Comparison of ENCODE assay signal across 1 cellular context in the genomic region with DNA sequence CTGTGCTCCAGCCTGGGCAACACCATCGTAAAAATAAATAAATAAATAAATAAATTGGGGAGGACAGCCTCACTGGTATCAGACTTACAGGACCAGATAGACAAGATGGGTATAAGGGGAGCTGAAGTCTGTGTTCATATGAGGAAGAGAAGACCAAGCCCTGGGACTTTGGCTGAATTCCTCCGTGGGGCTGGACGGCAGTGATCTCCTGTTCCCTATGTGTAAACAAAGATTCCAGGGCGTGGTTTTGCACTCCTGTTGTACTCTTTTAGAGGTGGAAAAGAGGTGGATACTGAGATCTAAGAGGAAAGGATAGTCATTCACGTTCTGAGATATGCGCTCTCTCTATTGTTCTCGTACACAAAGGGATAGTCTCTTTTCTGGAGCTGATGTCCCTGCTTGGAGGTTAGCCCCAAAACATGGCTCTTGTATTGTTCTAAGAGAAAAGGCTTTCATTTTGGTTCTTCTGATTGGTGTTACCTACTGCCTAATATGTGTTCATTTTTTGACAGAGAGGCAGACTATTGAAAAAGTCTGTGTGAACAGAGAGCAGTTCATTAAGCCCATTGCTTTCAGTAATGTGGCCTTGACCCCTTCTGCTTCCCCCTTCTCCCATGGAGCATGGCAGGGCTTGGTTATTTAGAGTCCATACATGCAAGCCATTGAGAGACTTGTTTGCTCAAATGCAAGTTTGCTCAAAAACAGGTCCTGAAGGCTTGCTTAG.
A peak's percentile ranks its signal among the peaks of the same experiment; 100 is the strongest.
TF ChIP-seq lines count a peak whose summit lies in the region.

No MANE protein-coding gene starts in this region.

TF ChIP-seq in HepG2, 621 proteins besides CTCF, POLR2A, EP300 and RAD21 (continues in another document):
- peak; percentile 58; the same call in 1 of the 2 replicates for TF ChIP-seq ZNF605 (CRISPR knock-in tag; IDR thresholded peaks at IDR 0.05)
- TF ChIP-seq ZBTB7B (CRISPR knock-in tag; IDR thresholded peaks at IDR 0.05): no peak
- TF ChIP-seq TCF12 (IDR thresholded peaks at IDR 0.05): no peak
- TF ChIP-seq TCF12 (CRISPR knock-in tag; IDR thresholded peaks at IDR 0.05): no peak
- no peak for TF ChIP-seq ELF1 (CRISPR knock-in tag; IDR thresholded peaks at IDR 0.05)
- no peak for TF ChIP-seq FOXO1 (CRISPR knock-in tag; IDR thresholded peaks at IDR 0.05)
- TF ChIP-seq, protein P1, sequence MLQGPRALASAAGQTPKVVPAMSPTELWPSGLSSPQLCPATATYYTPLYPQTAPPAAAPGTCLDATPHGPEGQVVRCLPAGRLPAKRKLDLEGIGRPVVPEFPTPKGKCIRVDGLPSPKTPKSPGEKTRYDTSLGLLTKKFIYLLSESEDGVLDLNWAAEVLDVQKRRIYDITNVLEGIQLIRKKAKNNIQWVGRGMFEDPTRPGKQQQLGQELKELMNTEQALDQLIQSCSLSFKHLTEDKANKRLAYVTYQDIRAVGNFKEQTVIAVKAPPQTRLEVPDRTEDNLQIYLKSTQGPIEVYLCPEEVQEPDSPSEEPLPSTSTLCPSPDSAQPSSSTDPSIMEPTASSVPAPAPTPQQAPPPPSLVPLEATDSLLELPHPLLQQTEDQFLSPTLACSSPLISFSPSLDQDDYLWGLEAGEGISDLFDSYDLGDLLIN (CRISPR knock-in tag; IDR thresholded peaks at IDR 0.05; ENCODE audit: borderline replicate concordance): no peak
- no peak for TF ChIP-seq NFIC (IDR thresholded peaks at IDR 0.05; ENCODE audit: low read length)
- TF ChIP-seq ZNF629 (CRISPR knock-in tag; conservative IDR thresholded peaks at IDR 0.05): peak; percentile 16; the same call in 1 of the 2 replicates
- TF ChIP-seq CAMTA2 (CRISPR knock-in tag; IDR thresholded peaks at IDR 0.05; ENCODE audit: borderline replicate concordance): no peak
- no peak for TF ChIP-seq MTA1 (CRISPR knock-in tag; IDR thresholded peaks at IDR 0.05; ENCODE audit: borderline replicate concordance)
- TF ChIP-seq MIXL1 (CRISPR knock-in tag; IDR thresholded peaks at IDR 0.05): peak; percentile 61; the same call in 1 of the 2 replicates
- TF ChIP-seq ZNF616 (CRISPR knock-in tag; IDR thresholded peaks at IDR 0.05; ENCODE audit: low read depth): no peak
- no peak for TF ChIP-seq SMAD3 (CRISPR knock-in tag; IDR thresholded peaks at IDR 0.05)
- TF ChIP-seq ETV6 (CRISPR knock-in tag; conservative IDR thresholded peaks at IDR 0.05): no peak
- TF ChIP-seq HDAC1 (CRISPR knock-in tag; IDR thresholded peaks at IDR 0.05): no peak
- no peak for TF ChIP-seq SATB2 (CRISPR knock-in tag; IDR thresholded peaks at IDR 0.05)
- TF ChIP-seq ZNF883 (CRISPR knock-in tag; IDR thresholded peaks at IDR 0.05; ENCODE audit: not compliant biosample characterization): no peak
- TF ChIP-seq IRX3 (CRISPR knock-in tag; IDR thresholded peaks at IDR 0.05; ENCODE audit: borderline replicate concordance, low read depth): no peak
- TF ChIP-seq SALL1 (CRISPR knock-in tag; IDR thresholded peaks at IDR 0.05): peak; percentile 58; the same call in 1 of the 2 replicates
- peak; percentile 70; the same call in 1 of the 2 replicates for TF ChIP-seq FOXA3 (CRISPR knock-in tag; IDR thresholded peaks at IDR 0.05)
- 0 out of 2 replicates have a peak, but pooled peaks have one; percentile 38 for TF ChIP-seq SPEN (CRISPR knock-in tag; IDR thresholded peaks at IDR 0.05; ENCODE audit: low read depth)
- TF ChIP-seq, protein P2, sequence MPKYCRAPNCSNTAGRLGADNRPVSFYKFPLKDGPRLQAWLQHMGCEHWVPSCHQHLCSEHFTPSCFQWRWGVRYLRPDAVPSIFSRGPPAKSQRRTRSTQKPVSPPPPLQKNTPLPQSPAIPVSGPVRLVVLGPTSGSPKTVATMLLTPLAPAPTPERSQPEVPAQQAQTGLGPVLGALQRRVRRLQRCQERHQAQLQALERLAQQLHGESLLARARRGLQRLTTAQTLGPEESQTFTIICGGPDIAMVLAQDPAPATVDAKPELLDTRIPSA (CRISPR knock-in tag; IDR thresholded peaks at IDR 0.05; ENCODE audit: borderline replicate concordance): no peak
- TF ChIP-seq ZNF550 (CRISPR knock-in tag; IDR thresholded peaks at IDR 0.05; ENCODE audit: borderline replicate concordance): no peak
- no peak for TF ChIP-seq CCAR2 (optimal IDR thresholded peaks at IDR 0.05; ENCODE audit: low read depth, low read length)
- no peak for TF ChIP-seq THAP9 (CRISPR knock-in tag; IDR thresholded peaks at IDR 0.05; ENCODE audit: borderline replicate concordance)
- peak; percentile 41; the same call in 1 of the 2 replicates for TF ChIP-seq GATAD2A (CRISPR knock-in tag; IDR thresholded peaks at IDR 0.05)
- TF ChIP-seq MED13 (CRISPR knock-in tag; IDR thresholded peaks at IDR 0.05): no peak
- TF ChIP-seq, protein P3, sequence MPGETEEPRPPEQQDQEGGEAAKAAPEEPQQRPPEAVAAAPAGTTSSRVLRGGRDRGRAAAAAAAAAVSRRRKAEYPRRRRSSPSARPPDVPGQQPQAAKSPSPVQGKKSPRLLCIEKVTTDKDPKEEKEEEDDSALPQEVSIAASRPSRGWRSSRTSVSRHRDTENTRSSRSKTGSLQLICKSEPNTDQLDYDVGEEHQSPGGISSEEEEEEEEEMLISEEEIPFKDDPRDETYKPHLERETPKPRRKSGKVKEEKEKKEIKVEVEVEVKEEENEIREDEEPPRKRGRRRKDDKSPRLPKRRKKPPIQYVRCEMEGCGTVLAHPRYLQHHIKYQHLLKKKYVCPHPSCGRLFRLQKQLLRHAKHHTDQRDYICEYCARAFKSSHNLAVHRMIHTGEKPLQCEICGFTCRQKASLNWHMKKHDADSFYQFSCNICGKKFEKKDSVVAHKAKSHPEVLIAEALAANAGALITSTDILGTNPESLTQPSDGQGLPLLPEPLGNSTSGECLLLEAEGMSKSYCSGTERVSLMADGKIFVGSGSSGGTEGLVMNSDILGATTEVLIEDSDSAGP (CRISPR knock-in tag; IDR thresholded peaks at IDR 0.05; ENCODE audit: borderline replicate concordance): no peak
- no peak for TF ChIP-seq HIC2 (CRISPR knock-in tag; IDR thresholded peaks at IDR 0.05; ENCODE audit: low read depth)
- no peak for TF ChIP-seq AGO1 (IDR thresholded peaks at IDR 0.05; ENCODE audit: low read depth, low read length, poor library complexity, severe bottlenecking)
- TF ChIP-seq SMC3 (IDR thresholded peaks at IDR 0.05; ENCODE audit: low read length): no peak
- TF ChIP-seq HMGXB4 (CRISPR knock-in tag; IDR thresholded peaks at IDR 0.05; ENCODE audit: borderline replicate concordance in 1 of 2, low read depth in 1 of 2): no peak
- no peak for TF ChIP-seq SYNCRIP (IDR thresholded peaks at IDR 0.05; ENCODE audit: insufficient read depth, low read depth, low read length)
- TF ChIP-seq ZSCAN22 (CRISPR knock-in tag; IDR thresholded peaks at IDR 0.05): no peak
- TF ChIP-seq FOSL2 (CRISPR knock-in tag; IDR thresholded peaks at IDR 0.05): no peak
- TF ChIP-seq, protein P4, sequence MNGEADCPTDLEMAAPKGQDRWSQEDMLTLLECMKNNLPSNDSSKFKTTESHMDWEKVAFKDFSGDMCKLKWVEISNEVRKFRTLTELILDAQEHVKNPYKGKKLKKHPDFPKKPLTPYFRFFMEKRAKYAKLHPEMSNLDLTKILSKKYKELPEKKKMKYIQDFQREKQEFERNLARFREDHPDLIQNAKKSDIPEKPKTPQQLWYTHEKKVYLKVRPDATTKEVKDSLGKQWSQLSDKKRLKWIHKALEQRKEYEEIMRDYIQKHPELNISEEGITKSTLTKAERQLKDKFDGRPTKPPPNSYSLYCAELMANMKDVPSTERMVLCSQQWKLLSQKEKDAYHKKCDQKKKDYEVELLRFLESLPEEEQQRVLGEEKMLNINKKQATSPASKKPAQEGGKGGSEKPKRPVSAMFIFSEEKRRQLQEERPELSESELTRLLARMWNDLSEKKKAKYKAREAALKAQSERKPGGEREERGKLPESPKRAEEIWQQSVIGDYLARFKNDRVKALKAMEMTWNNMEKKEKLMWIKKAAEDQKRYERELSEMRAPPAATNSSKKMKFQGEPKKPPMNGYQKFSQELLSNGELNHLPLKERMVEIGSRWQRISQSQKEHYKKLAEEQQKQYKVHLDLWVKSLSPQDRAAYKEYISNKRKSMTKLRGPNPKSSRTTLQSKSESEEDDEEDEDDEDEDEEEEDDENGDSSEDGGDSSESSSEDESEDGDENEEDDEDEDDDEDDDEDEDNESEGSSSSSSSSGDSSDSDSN (CRISPR knock-in tag; IDR thresholded peaks at IDR 0.05): no peak
- no peak for TF ChIP-seq ZBTB21 (CRISPR knock-in tag; IDR thresholded peaks at IDR 0.05)
- TF ChIP-seq SOX13 (IDR thresholded peaks at IDR 0.05): no peak
- TF ChIP-seq SOX13 (CRISPR knock-in tag; conservative IDR thresholded peaks at IDR 0.05 in 1 of 2, IDR thresholded peaks at IDR 0.05 in 1 of 2): no peak
- TF ChIP-seq SP1 (IDR thresholded peaks at IDR 0.05): no peak
- TF ChIP-seq SP1 (CRISPR knock-in tag; IDR thresholded peaks at IDR 0.05): no peak
- no peak for TF ChIP-seq BCL3 (CRISPR knock-in tag; IDR thresholded peaks at IDR 0.05)
- no peak for TF ChIP-seq CREBL2 (CRISPR knock-in tag; IDR thresholded peaks at IDR 0.05; ENCODE audit: borderline replicate concordance)
- TF ChIP-seq ZSCAN5A (CRISPR knock-in tag; IDR thresholded peaks at IDR 0.05; ENCODE audit: borderline replicate concordance): no peak
- no peak for TF ChIP-seq SP5 (CRISPR knock-in tag; IDR thresholded peaks at IDR 0.05; ENCODE audit: borderline replicate concordance, low read depth)
- TF ChIP-seq, protein P5, sequence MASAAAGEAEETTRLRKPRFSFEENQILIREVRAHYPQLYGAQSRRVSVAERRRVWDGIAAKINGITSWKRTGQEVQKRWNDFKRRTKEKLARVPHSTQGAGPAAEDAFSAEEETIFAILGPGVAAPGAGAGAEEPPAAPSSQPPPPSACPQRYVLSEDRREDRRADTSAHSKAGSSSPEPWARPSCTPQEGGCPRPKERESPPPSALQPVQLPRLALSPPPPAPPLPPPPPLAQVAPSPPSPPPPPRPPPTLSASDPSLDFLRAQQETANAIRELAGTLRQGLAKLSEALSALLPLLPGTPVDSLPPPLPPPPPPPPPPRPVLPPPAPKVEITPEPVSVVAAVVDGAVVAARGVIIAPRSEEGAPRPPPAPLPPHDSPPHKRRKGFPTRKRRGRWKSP (CRISPR knock-in tag; IDR thresholded peaks at IDR 0.05): no peak
- TF ChIP-seq NR2C2 (CRISPR knock-in tag; IDR thresholded peaks at IDR 0.05; ENCODE audit: borderline replicate concordance): peak; percentile 80
